ENCODE assay signal across 25 cellular contexts in genomic region chr10:5042922-5043321, GRCh38. TPM values are rescaled to one million over a fixed set of nuclear protein-coding genes. Genes with fewer than 3 reads are reported as not detected.
"Had no signal": no experiment of that assay in that cellular context is flagged by ENCODE, and none has a peak within 500 bp of the region (broad histone marks: within the 10 kb centered on the region; RNA-seq: fewer than 3 reads in every experiment).

No MANE protein-coding gene starts in this region.

- H3K9me3 ChIP-seq: esophagus muscularis mucosa, lower lobe of right lung, pancreas, spleen, testis, tibial artery, upper lobe of left lung had no signal

- DNase-seq: dermis blood vessel endothelial cell; effector memory CD4-positive, alpha-beta T cell; foreskin melanocyte; hypothalamus; immature natural killer cell; islet precursor cell; kidney glomerular epithelial cell; left colon; left ventricle myocardium superior; lower lobe of right lung; natural killer cell; occipital lobe; pancreas; spleen; stimulated activated CD4-positive, alpha-beta T cell treated with anti-CD3 and anti-CD28 coated beads, Interleukin-15, amount 100 ng/mL, for 24 hours; stimulated activated CD4-positive, alpha-beta T cell treated with anti-CD3 and anti-CD28 coated beads, Interleukin-2, amount 100 ng/mL, for 48 hours; stimulated activated naive B cell treated with anti-CD40 and anti-IgM and Interleukin-4, amounts not matched to agents 10 μg/mL and 1 μg/mL and 100 μg/mL, for 72 hours; testis; tibial artery; upper lobe of left lung had no signal

- H3K4me1 ChIP-seq: spleen, testis had no signal

- H3K27ac ChIP-seq: esophagus muscularis mucosa, lower lobe of right lung, spleen, tibial artery had no signal

- ATAC-seq: natural killer cell; stimulated activated naive B cell treated with anti-CD40 and anti-IgM and Interleukin-4, amounts not matched to agents 10 μg/mL and 1 μg/mL and 100 μg/mL, for 72 hours had no signal

- H3K27me3 ChIP-seq: esophagus muscularis mucosa, pancreas, spleen, testis, tibial artery, upper lobe of left lung had no signal

- H3K36me3 ChIP-seq: esophagus muscularis mucosa, lower lobe of right lung, pancreas, spleen, tibial artery, upper lobe of left lung had no signal

- H3K4me3 ChIP-seq: coronary artery, esophagus muscularis mucosa, lower lobe of right lung, pancreas, skin epidermis, spleen, testis, tibial artery, upper lobe of left lung had no signal

- FAIRE-seq: endothelial cell of umbilical vein, pancreas, urothelium cell line had no signal

RNA-seq across cellular contexts. Expression of gene AKR1C2, which starts 39.3 kb away (rescaled TPM):
- total RNA-seq: natural killer cell had no signal
- polyA plus RNA-seq: immature natural killer cell had no signal
